Comparison of ENCODE assay signal across 9 cellular contexts in the genomic region with DNA sequence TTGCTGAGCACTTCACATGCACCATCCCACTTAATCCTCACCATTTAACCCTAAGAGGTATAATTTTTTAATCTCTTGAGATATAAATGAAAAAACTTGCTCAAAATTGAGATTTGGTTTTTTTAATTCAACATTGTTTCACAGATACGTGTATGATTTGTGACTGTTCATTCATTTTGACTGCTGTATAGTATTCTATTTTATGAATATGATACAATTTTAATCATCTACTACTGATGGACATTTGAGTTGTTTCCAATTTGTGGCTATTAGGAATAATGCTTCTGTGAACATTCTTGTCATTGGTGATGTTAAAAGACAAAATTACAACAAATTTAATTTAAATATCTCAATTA. TPM values are rescaled to one million over a fixed set of nuclear protein-coding genes. Genes with fewer than 3 reads are reported as not detected.
DNase-seq lines count a peak whose midpoint lies in the region; ATAC-seq, FAIRE-seq and TF ChIP-seq lines count a peak whose summit lies in the region.
"Had no signal": no experiment of that assay in that cellular context is flagged by ENCODE, and none has a peak within 500 bp of the region (broad histone marks: within the 10 kb centered on the region; RNA-seq: fewer than 3 reads in every experiment).

No MANE protein-coding gene starts in this region.

- peaks cover 27% of the 10 kb centered on the region for H3K36me3 Mint-ChIP-seq in Calu3 (ENCODE audit: insufficient read depth, unreplicated experiment)

- DNase-seq in Calu3 (no peak), NT2/D1 (ENCODE audit: low read depth, low spot score) (no peak), pancreas (no peak)
- DNase-seq in stimulated activated CD4-positive, alpha-beta T cell treated with anti-CD3 and anti-CD28 coated beads, Interleukin-4, amount 100 ng/mL, for 24 hours: no peak
- DNase-seq: stimulated activated CD4-positive, alpha-beta T cell treated with anti-CD3 and anti-CD28 coated beads, Interleukin-1b, Interleukin-23, amount 100 ng/mL, for 48 hours had no signal

- H3K9me3 ChIP-seq in NT2/D1 (ENCODE audit: insufficient read depth, low read length) (peaks cover 28% of the 10 kb centered on the region), endocrine pancreas (ENCODE audit: control insufficient read depth, low read length) (no peaks in the 10 kb centered on the region), pancreas (no peaks in the 10 kb centered on the region)

- WGBS in pancreas, 2 donors: 91 to 94% methylated on average over 1 of the region's 1 CpG

- TF ChIP-seq CTCF in Calu3 (IDR thresholded peaks at IDR 0.05; ENCODE audit: unreplicated experiment): no peak
- TF ChIP-seq CTCF in pancreas (IDR thresholded peaks at IDR 0.05): no peak

- CTCF ChIA-PET in Calu3 (lab: Charles Lee): interaction anchor here (0.9 to 1.7 kb wide), 3 partner anchors 17 to 173 kb away, joined by 4 to 5 read pairs (median 4); a partner anchor contains a TSS

- ATAC-seq in pancreas (no peak), GM21528 (IDR thresholded peaks at IDR 0.05; ENCODE audit: low FRiP score, unreplicated experiment) (no peak), esophagus mucosa (no peak), GM19324 (IDR thresholded peaks at IDR 0.05; ENCODE audit: low FRiP score, unreplicated experiment) (no peak)

- no peak overlapping the region for H3K27ac Mint-ChIP-seq in Calu3 (ENCODE audit: unreplicated experiment)

- no peaks in the 10 kb centered on the region for H3K27me3 Mint-ChIP-seq in Calu3 (ENCODE audit: unreplicated experiment)

- peak; percentile 17 for FAIRE-seq in pancreas (lab: Jason Lieb, UNC)

- peaks cover 11% of the 10 kb centered on the region for H3K4me1 Mint-ChIP-seq in Calu3 (ENCODE audit: low read depth, unreplicated experiment)

- no peaks in the 10 kb centered on the region for H3K4me1 ChIP-seq in NT2/D1 (ENCODE audit: insufficient read depth, insufficient read length)
- peaks cover 7% of the 10 kb centered on the region for H3K4me1 ChIP-seq in endocrine pancreas (ENCODE audit: control insufficient read depth, insufficient read depth, low read length)
- H3K4me1 ChIP-seq in pancreas: peaks cover 15 to 16% (median 16%) of the 10 kb centered on the region in 3 donors

- peaks cover 13% of the 10 kb centered on the region for H3K36me3 ChIP-seq in NT2/D1 (ENCODE audit: insufficient read depth, insufficient read length, low read length)
- no peaks in the 10 kb centered on the region for H3K36me3 ChIP-seq in endocrine pancreas (ENCODE audit: control insufficient read depth, insufficient read depth, low read length)
- H3K36me3 ChIP-seq in pancreas: no peaks in the 10 kb centered on the region

- peak overlapping the region; percentile 90 for H3K4me3 Mint-ChIP-seq in Calu3 (ENCODE audit: low read depth, unreplicated experiment)

- peak overlapping the region; percentile 83 for H3K4me3 ChIP-seq in NT2/D1 (ENCODE audit: insufficient read length, low read depth)
- peak overlapping the region; percentile 97 for H3K4me3 ChIP-seq in endocrine pancreas (ENCODE audit: control insufficient read depth, insufficient read depth, low read length)
- peak overlapping the region in 2 of 4 donors; percentile 60 to 69 for H3K4me3 ChIP-seq in pancreas

- no peak overlapping the region for H3K27ac ChIP-seq in pancreas

- H3K9me3 Mint-ChIP-seq in Calu3 (ENCODE audit: low read depth, unreplicated experiment): no peaks in the 10 kb centered on the region

- H3K9ac ChIP-seq in NT2/D1 (ENCODE audit: insufficient read length, low read depth) (no peak overlapping the region), endocrine pancreas (ENCODE audit: control insufficient read depth, insufficient read depth, low read length) (no peak overlapping the region)

- BruUV-seq in Calu3 (replicated peaks; lab: Mats Ljungman, UMichigan): TSS peak; percentile 67

- intact Hi-C loops in Calu3 (cut with micrococcal nuclease; ENCODE audit: unreplicated experiment): loop anchor here (5.0 kb wide), 1 partner anchor 45 kb away; a partner anchor contains a TSS
- intact Hi-C loops in pancreas (cut with DNase I): no loop called here

- H3K27me3 ChIP-seq in NT2/D1 (ENCODE audit: insufficient read depth, insufficient read length) (no peaks in the 10 kb centered on the region), endocrine pancreas (ENCODE audit: control insufficient read depth, insufficient read depth, low read length) (no peaks in the 10 kb centered on the region), pancreas (no peaks in the 10 kb centered on the region)

RNA-seq across cellular contexts. Expression of a gene that starts 0.6 kb away (rescaled TPM):
- total RNA-seq in Calu3 (2022) (16.7 and 31.4 TPM in 2 replicates), pancreas (10 to 100 TPM in 2 of 6 donors, 1 to 10 TPM in 4; 4.8 to 11.1 (median 7.0) TPM), esophagus mucosa (14.9 TPM)
- polyA plus RNA-seq in pancreas: 10 to 100 TPM in 1 of 2 donors, 1 to 10 TPM in 1; 8.8 to 10.6 TPM

RNA-seq across cellular contexts. Expression of a gene that starts 46.8 kb away (rescaled TPM):
- total RNA-seq in Calu3 (2022) (33.4 and 40.2 TPM in 2 replicates), pancreas (10 to 100 TPM in 1 of 6 donors, 1 to 10 TPM in 5; 2.5 to 10.1 (median 5.7) TPM), esophagus mucosa (17.5 TPM)
- polyA plus RNA-seq in pancreas: 1 to 10 TPM; 3.1 to 3.6 TPM

RNA-seq across cellular contexts. Expression of a gene that starts 47.2 kb away (rescaled TPM):
- total RNA-seq in Calu3 (2022) (22.6 and 27.6 TPM in 2 replicates), pancreas (10 to 100 TPM; 10.7 to 21.5 (median 12.8) TPM), esophagus mucosa (4.2 TPM)
- 10 to 100 TPM; 14.5 to 33.8 TPM for polyA plus RNA-seq in pancreas
